ENCODE assay signal across 8 cellular contexts in the genomic region with DNA sequence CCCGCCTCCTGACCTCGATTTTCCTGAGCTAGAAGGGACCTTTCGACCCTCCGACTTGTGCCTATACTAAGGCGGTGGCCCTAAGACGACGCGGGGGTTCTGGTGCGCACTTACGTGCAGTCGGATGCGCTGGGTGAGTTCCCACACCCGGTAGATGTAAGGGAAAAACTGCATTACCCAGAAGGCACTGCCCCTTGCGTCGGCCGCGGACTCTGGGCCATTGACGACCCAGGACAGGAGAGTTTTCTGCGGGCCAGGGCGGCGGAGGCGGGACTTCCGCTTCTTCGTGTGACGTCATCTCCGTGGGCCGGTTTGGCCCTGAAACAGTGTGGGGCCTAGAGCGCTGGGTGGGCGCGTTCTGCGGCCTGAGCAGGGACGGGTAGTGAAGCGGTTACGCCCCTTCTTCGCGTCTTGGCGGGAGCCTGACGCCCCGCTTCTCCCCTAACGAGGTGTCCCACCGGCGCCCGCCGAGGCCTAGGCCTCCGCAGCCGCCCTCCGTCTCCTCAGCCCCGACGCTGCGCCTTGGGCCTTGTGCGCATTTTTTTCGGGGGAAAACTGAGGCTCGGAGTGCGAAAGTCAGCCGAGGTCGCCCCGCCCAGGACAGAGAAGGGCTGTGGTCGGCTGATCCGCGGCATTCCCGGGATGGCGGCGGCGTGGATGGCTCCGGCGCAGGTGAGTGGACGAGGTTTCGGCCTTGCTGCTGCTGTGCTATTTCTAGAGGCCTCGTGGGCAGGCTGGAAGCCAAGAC. TPM values are rescaled to one million over a fixed set of nuclear protein-coding genes. Genes with fewer than 3 reads are reported as not detected.
A peak's percentile ranks its signal among the peaks of the same experiment; 100 is the strongest.
DNase-seq lines count a peak whose midpoint lies in the region; ATAC-seq and TF ChIP-seq lines count a peak whose summit lies in the region.

A gene (plus strand): TSS at position 321 of the 748 bp plus-strand sequence. CDS start 322 bp downstream, at position 643.

- peaks cover 30% of the 10 kb centered on the region for H3K4me1 ChIP-seq in CD4-positive, CD25-positive, alpha-beta regulatory T cell (ENCODE audit: control insufficient read depth, insufficient read depth, low read length, poor library complexity, severe bottlenecking)

- H3K9me3 Mint-ChIP-seq in CD4-positive, CD25-positive, alpha-beta regulatory T cell = peaks cover 0 to 3% (median 2%) of the 10 kb centered on the region in 7 donors

- no peak within 1 kb of the TSS for H3K4me3 Mint-ChIP-seq in CD4-positive, CD25-positive, alpha-beta regulatory T cell

- peak within 1 kb of the TSS; percentile 100 for H3K27ac ChIP-seq in CD4-positive, CD25-positive, alpha-beta regulatory T cell (ENCODE audit: insufficient read depth, low read length, poor library complexity, severe bottlenecking)

- H3K4me3 ChIP-seq in CD4-positive, CD25-positive, alpha-beta regulatory T cell (ENCODE audit: low read depth, low read length) = peak within 1 kb of the TSS; percentile 94
- H3K4me3 ChIP-seq in lower leg skin (ENCODE audit: low read depth, poor library complexity, severe bottlenecking) = peak within 1 kb of the TSS; percentile 91

- DNase-seq in CD4-positive, CD25-positive, alpha-beta regulatory T cell = peak; percentile 93 to 98 (median 97)
- DNase-seq in NCI-H774 (lab: John Stamatoyannopoulos, UW) (peak; percentile 94), ecto neural progenitor cell (ENCODE audit: low spot score) (peak; percentile 98), lower leg skin (ENCODE audit: low spot score in 2 of 2) (peak; percentile 96 to 99)
- DNase-seq in activated CD4-positive, alpha-beta T cell treated with anti-CD3 and anti-CD28 coated beads, Interleukin-2, amount 50 U/mL, for 48 hours = peak; percentile 96 to 97
- DNase-seq in stimulated activated CD4-positive, alpha-beta T cell treated with anti-CD3 and anti-CD28 coated beads, Interleukin-4, amount 100 ng/mL, for 48 hours (ENCODE audit: low read depth in 2 of 2) = peak; percentile 92 to 94

- H3K27me3 ChIP-seq in CD4-positive, CD25-positive, alpha-beta regulatory T cell (ENCODE audit: control insufficient read depth, insufficient read depth, low read length) = no peaks in the 10 kb centered on the region

- H3K27me3 Mint-ChIP-seq in CD4-positive, CD25-positive, alpha-beta regulatory T cell = no peaks in the 10 kb centered on the region

- peak; percentile 96 to 97 for ATAC-seq in CD4-positive, CD25-positive, alpha-beta regulatory T cell (ENCODE audit: low read depth in 2 of 2)
- ATAC-seq in GM19438 (IDR thresholded peaks at IDR 0.05; ENCODE audit: low read depth, unreplicated experiment) = peak; percentile 65
- ATAC-seq in HG03571 (IDR thresholded peaks at IDR 0.05; ENCODE audit: unreplicated experiment) = peak; percentile 75

- peaks cover 23% of the 10 kb centered on the region for H3K36me3 Mint-ChIP-seq in CD4-positive, CD25-positive, alpha-beta regulatory T cell

- no peak within 1 kb of the TSS for H3K27ac Mint-ChIP-seq in CD4-positive, CD25-positive, alpha-beta regulatory T cell

- peaks cover 4 to 43% (median 25%) of the 10 kb centered on the region in 4 donors for H3K4me1 Mint-ChIP-seq in CD4-positive, CD25-positive, alpha-beta regulatory T cell

- no peak for TF ChIP-seq CTCF in lower leg skin (IDR thresholded peaks at IDR 0.05)

- 0 to 1% methylated on average over 30 to 67 of the region's 69 CpGs for WGBS in lower leg skin, 2 donors

- peaks cover 17% of the 10 kb centered on the region for H3K36me3 ChIP-seq in CD4-positive, CD25-positive, alpha-beta regulatory T cell (ENCODE audit: control insufficient read depth, insufficient read depth, low read length)

- no peaks in the 10 kb centered on the region for H3K9me3 ChIP-seq in CD4-positive, CD25-positive, alpha-beta regulatory T cell (ENCODE audit: control insufficient read depth in 2 of 2, low read length in 2 of 2)

- peak in 1 of 2 donors; percentile 23 for TF ChIP-seq POLR2A in lower leg skin (IDR thresholded peaks at IDR 0.05)

- intact Hi-C loops in lower leg skin (cut with DNase I; ENCODE audit: low total_unique reads) = no loop called here

RNA-seq across cellular contexts. Expression of the gene that starts here (rescaled TPM):
- 68.5 TPM for total RNA-seq in CD4-positive, CD25-positive, alpha-beta regulatory T cell
- polyA plus RNA-seq in CD4-positive, CD25-positive, alpha-beta regulatory T cell = 1 to 10 TPM; 3.0 to 9.5 (median 5.3) TPM
- 10 to 100 TPM; 57.6 to 71.0 (median 65.5) TPM for total RNA-seq in lower leg skin

Comparison
In these comparisons a context has a peak if more than half of its experiments do, and no peak if none do; other contexts are left out.
1. Peak in every context shown above with its lines: DNase-seq, ATAC-seq, H3K4me3 ChIP-seq and H3K27ac ChIP-seq.